9 cellular contexts compared by ENCODE assay signal in the genomic region with DNA sequence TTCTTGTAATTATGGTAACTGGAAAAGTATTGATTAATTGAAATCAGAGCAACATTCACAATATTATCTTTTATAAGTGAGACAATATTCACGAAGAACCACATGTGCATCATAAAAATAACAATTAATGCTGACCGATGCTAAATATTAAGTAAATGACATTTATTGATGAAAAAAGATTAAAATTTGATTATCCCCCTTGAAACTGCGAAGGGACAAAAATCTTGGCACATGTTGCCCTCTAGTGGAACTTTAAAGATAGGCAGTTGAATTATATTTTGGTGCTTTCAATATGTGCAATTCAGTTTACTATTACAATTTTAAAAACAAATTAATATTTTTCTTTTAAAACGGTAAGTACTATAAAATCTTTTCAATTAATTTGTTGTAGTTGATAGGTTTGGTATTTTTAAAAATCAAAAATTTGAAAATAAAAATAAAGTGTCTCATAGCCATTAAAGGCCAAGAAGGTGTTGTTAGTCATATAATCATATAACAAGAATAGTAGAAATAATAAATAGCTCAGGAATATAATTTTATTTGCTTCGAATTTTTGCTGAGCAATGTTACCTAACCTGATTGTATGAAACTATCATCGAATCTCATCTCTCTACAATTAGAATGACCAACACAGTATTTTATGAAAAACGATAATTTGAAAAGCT.
DNase-seq lines count a peak whose midpoint lies in the region; FAIRE-seq and TF ChIP-seq lines count a peak whose summit lies in the region.
"Had no signal": no experiment of that assay in that cellular context is flagged by ENCODE, and none has a peak within 500 bp of the region (broad histone marks: within the 10 kb centered on the region; RNA-seq: fewer than 3 reads in every experiment).

No MANE protein-coding gene starts in this region.

- DNase-seq in DMS 273 (lab: John Stamatoyannopoulos, UW; ENCODE audit: unreplicated experiment) (peak; percentile 40), DMS 273 treated with DMSO at 0.1 percent for 48 hours (lab: John Stamatoyannopoulos, UW) (no peak), LHCN-M2 (ENCODE audit: low read depth) (peak; percentile 18), bronchial epithelial cell (ENCODE audit: low read depth) (peak; percentile 26), osteocyte (ENCODE audit: extremely low spot score, unreplicated experiment) (no peak), posterior vena cava (ENCODE audit: low spot score) (no peak), GM19238 (ENCODE audit: insufficient read length, low spot score) (no peak)
- no peak for DNase-seq in activated CD8-positive, alpha-beta memory T cell treated with anti-CD3 and anti-CD28 coated beads, Interleukin-2, amount 50 U/mL, for 4 hours

- H3K27me3 ChIP-seq in bronchial epithelial cell (ENCODE audit: control insufficient read depth, insufficient read depth, low read length): no peaks in the 10 kb centered on the region

- peaks cover 2% of the 10 kb centered on the region for H3K27me3 Mint-ChIP-seq in osteocyte (ENCODE audit: unreplicated experiment)

- no peak overlapping the region for H3K4me3 ChIP-seq in bronchial epithelial cell (ENCODE audit: low read depth, low read length)
- H3K4me3 ChIP-seq: skin epidermis had no signal

- H3K4me3 Mint-ChIP-seq in osteocyte (ENCODE audit: unreplicated experiment): no peak overlapping the region

- no peak overlapping the region for H3K27ac Mint-ChIP-seq in osteocyte (ENCODE audit: unreplicated experiment)

- FAIRE-seq in bronchial epithelial cell (lab: Jason Lieb, UNC): no peak

- intact Hi-C loops in posterior vena cava (cut with DNase I): no loop called here

- peaks cover 3% of the 10 kb centered on the region for H3K36me3 Mint-ChIP-seq in osteocyte (ENCODE audit: unreplicated experiment)

- TF ChIP-seq CTCF in bronchial epithelial cell (IDR thresholded peaks at IDR 0.05; ENCODE audit: insufficient read depth, low read length, severe bottlenecking) (peak; percentile 30), osteocyte (IDR thresholded peaks at IDR 0.05) (peak; percentile 82)

- no peaks in the 10 kb centered on the region for H3K4me1 Mint-ChIP-seq in osteocyte (ENCODE audit: unreplicated experiment)

- no peaks in the 10 kb centered on the region for H3K36me3 ChIP-seq in bronchial epithelial cell (ENCODE audit: control insufficient read depth, insufficient read depth, low read length)

- H3K9me3 Mint-ChIP-seq in osteocyte (ENCODE audit: unreplicated experiment): peaks cover 4% of the 10 kb centered on the region

Comparison
In these comparisons a context has a peak if more than half of its experiments do, and no peak if none do; other contexts are left out.
1. DNase-seq: peak in DMS 273 (single experiment), LHCN-M2 (single experiment) and bronchial epithelial cell (single experiment); none in DMS 273 treated with DMSO at 0.1 percent for 48 hours (single experiment), osteocyte (single experiment), posterior vena cava (single experiment), GM19238 (single experiment) and activated CD8-positive, alpha-beta memory T cell treated with anti-CD3 and anti-CD28 coated beads, Interleukin-2, amount 50 U/mL, for 4 hours (single experiment).